ENCODE assay signal across 19 cellular contexts in the genomic region with DNA sequence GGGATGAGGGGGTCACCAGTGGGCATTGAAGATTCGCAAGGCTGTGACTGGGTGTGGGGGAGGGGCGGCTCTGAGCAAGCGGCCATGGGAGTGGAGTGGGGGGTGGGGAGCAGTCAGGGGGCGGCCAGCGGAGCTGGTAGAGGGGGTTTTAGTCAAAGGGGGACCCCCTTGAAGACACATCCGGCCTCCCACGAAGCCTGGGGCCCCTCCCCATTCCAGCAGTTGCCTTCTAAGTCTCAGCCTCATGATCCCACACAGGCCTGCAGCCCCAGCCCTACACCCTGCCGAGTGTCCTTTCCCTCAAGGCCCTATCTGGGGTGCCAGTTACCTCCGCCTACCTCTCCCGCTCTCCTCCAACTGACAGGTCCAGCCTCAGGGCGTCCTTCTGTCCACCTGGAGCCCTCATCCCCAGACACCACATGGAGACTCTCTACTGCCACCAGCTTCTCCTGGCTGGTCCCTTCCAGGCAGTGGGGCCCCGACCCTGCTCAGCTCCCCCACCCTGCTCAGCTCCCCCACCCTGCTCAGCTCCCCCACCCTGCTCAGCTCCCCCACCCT.
"Had no signal": no experiment of that assay in that cellular context is flagged by ENCODE, and none has a peak within 500 bp of the region (broad histone marks: within the 10 kb centered on the region; RNA-seq: fewer than 3 reads in every experiment).

No MANE protein-coding gene starts in this region.

- H3K27ac ChIP-seq: esophagus muscularis mucosa, gastroesophageal sphincter, heart right ventricle, lower lobe of right lung, psoas muscle, skin epidermis, thoracic aorta, upper lobe of left lung had no signal

- FAIRE-seq: bronchial epithelial cell, endothelial cell of umbilical vein had no signal

- H3K4me3 ChIP-seq: esophagus muscularis mucosa, gastroesophageal sphincter, heart right ventricle, lower lobe of right lung, psoas muscle, skin epidermis, thoracic aorta, upper lobe of left lung had no signal

- H3K4me1 ChIP-seq: esophagus muscularis mucosa, gastroesophageal sphincter, heart right ventricle, lower lobe of right lung, psoas muscle, upper lobe of left lung had no signal

- H3K36me3 ChIP-seq: esophagus muscularis mucosa, gastroesophageal sphincter, heart right ventricle, lower lobe of right lung, thoracic aorta, upper lobe of left lung had no signal

- DNase-seq: activated CD4-positive, alpha-beta memory T cell treated with anti-CD3 and anti-CD28 coated beads, Interleukin-2, amount 10 ng/mL, durations not matched to agents 7 days and 5 days; activated CD4-positive, alpha-beta T cell treated with anti-CD3 and anti-CD28 coated beads for 48 hours; activated CD4-positive, CD25-positive, alpha-beta regulatory T cell; activated CD8-positive, alpha-beta memory T cell treated with anti-CD3 and anti-CD28 coated beads, Interleukin-2, amount 50 U/mL, for 4 hours; effector CD8-positive, alpha-beta T cell; heart right ventricle; lower lobe of right lung; psoas muscle; right cardiac atrium; stimulated activated CD4-positive, alpha-beta T cell treated with anti-CD3 and anti-CD28 coated beads, Interleukin-4, amount 100 ng/mL, for 1 hour; T1000 had no signal

- H3K9me3 ChIP-seq: lower lobe of right lung, thoracic aorta had no signal

- H3K27me3 ChIP-seq: esophagus muscularis mucosa, gastroesophageal sphincter, upper lobe of left lung had no signal

- ATAC-seq: gastroesophageal sphincter; lower lobe of right lung; psoas muscle; stimulated activated effector memory CD8-positive, alpha-beta T cell treated with anti-CD3 and anti-CD28 coated beads, Interleukin-12 subunit alpha, Interleukin-12 subunit beta, amount 100 ng/mL, for 72 hours had no signal
